ENCODE assay signal across 13 cellular contexts in genomic region chr9:126148523-126148870, GRCh38.
"Had no signal": no experiment of that assay in that cellular context is flagged by ENCODE, and none has a peak within 500 bp of the region (broad histone marks: within the 10 kb centered on the region; RNA-seq: fewer than 3 reads in every experiment).

No MANE protein-coding gene starts in this region.

- H3K36me3 ChIP-seq: cardiac muscle cell, tibial artery had no signal

- H3K27ac Mint-ChIP-seq: activated naive CD4-positive, alpha-beta T cell treated with anti-CD3 and anti-CD28 coated beads for 36 hours; activated T-cell treated with anti-CD3 and anti-CD28 coated beads, Interleukin-2, amount 50 U/mL, for 72 hours; natural killer cell had no signal

- H3K9me3 Mint-ChIP-seq: activated naive CD4-positive, alpha-beta T cell treated with anti-CD3 and anti-CD28 coated beads for 36 hours; activated T-cell treated with anti-CD3 and anti-CD28 coated beads, Interleukin-2, amount 50 U/mL, for 72 hours; natural killer cell had no signal

- H3K27me3 ChIP-seq: cardiac muscle cell, hepatocyte had no signal

- DNase-seq: activated CD4-positive, alpha-beta T cell treated with anti-CD3 and anti-CD28 coated beads, Interleukin-2, amount 50 U/mL, for 1 hour; activated CD4-positive, CD25-positive, alpha-beta regulatory T cell; activated naive CD4-positive, alpha-beta T cell treated with anti-CD3 and anti-CD28 coated beads for 36 hours; activated T-cell treated with anti-CD3 and anti-CD28 coated beads, Interleukin-2, amount 50 U/mL, for 72 hours; cortex of kidney; effector memory CD4-positive, alpha-beta T cell; mucosa of descending colon; natural killer cell; stimulated activated CD4-positive, alpha-beta T cell treated with anti-CD3 and anti-CD28 coated beads, Interleukin-4, amount 100 ng/mL, for 1 hour; T-helper 2 cell had no signal

- H3K4me1 ChIP-seq: tibial artery had no signal

- H3K36me3 Mint-ChIP-seq: natural killer cell had no signal

- H3K9me3 ChIP-seq: mucosa of descending colon, tibial artery had no signal

- H3K4me3 ChIP-seq: cardiac muscle cell, hepatocyte, mucosa of descending colon, tibial artery had no signal

- ATAC-seq: activated T-cell treated with anti-CD3 and anti-CD28 coated beads, Interleukin-2, amount 50 U/mL, for 72 hours; mucosa of descending colon; natural killer cell had no signal

- H3K4me3 Mint-ChIP-seq: activated naive CD4-positive, alpha-beta T cell treated with anti-CD3 and anti-CD28 coated beads for 36 hours; activated T-cell treated with anti-CD3 and anti-CD28 coated beads, Interleukin-2, amount 50 U/mL, for 72 hours; natural killer cell had no signal

- H3K27ac ChIP-seq: cardiac muscle cell, tibial artery had no signal
